ENCODE assay signal across 7 cellular contexts in genomic region chr7:100603697-100604077, GRCh38. TPM values are rescaled to one million over a fixed set of nuclear protein-coding genes. Genes with fewer than 3 reads are reported as not detected.
DNase-seq lines count a peak whose midpoint lies in the region; ATAC-seq and TF ChIP-seq lines count a peak whose summit lies in the region.

No MANE protein-coding gene starts in this region.

- peaks cover 16% of the 10 kb centered on the region for H3K27me3 ChIP-seq in H7 (ENCODE audit: control insufficient read depth, insufficient read depth, low read length)
- no peaks in the 10 kb centered on the region for H3K27me3 ChIP-seq in Panc1 (ENCODE audit: control insufficient read depth, insufficient read depth, low read length)
- no peaks in the 10 kb centered on the region for H3K27me3 ChIP-seq in esophagus (ENCODE audit: control insufficient read depth in 1 of 2, insufficient read depth in 2 of 2, low read length in 2 of 2)
- H3K27me3 ChIP-seq in trophoblast cell (ENCODE audit: insufficient read depth, low read length): no peaks in the 10 kb centered on the region

- H4K91ac ChIP-seq in trophoblast cell (ENCODE audit: low read depth, low read length): peak overlapping the region; percentile 45

- H3K4me3 ChIP-seq in H7 (ENCODE audit: insufficient read depth, low read depth, low read length) (peak overlapping the region; percentile 69), Panc1 (ENCODE audit: low read depth in 2 of 2, low read length in 2 of 2) (peak overlapping the region; percentile 51 to 67), esophagus (ENCODE audit: low read depth in 1 of 2, low read length in 2 of 2) (peak overlapping the region; percentile 39 to 46), trophoblast cell (ENCODE audit: low read depth, low read length) (peak overlapping the region; percentile 57)

- H2AFZ ChIP-seq in trophoblast cell (ENCODE audit: insufficient read depth, low read length, poor library complexity): peak overlapping the region; percentile 24

- H3K79me1 ChIP-seq in trophoblast cell (ENCODE audit: low read length): peaks cover 17% of the 10 kb centered on the region

- ATAC-seq in Panc1 (peak; percentile 8), GM21367 (IDR thresholded peaks at IDR 0.05; ENCODE audit: unreplicated experiment) (no peak)

- H3K27ac ChIP-seq in Panc1 (ENCODE audit: low read length) (peak overlapping the region; percentile 2; the same call in 1 of the 2 replicates), esophagus (ENCODE audit: low read depth in 2 of 2, low read length in 1 of 2) (peak overlapping the region; percentile 65 to 73), trophoblast cell (ENCODE audit: low read depth, low read length) (peak overlapping the region; percentile 31)

- H3K14ac ChIP-seq in trophoblast cell (ENCODE audit: low read length): peak overlapping the region; percentile 5

- peak overlapping the region; percentile 69 for H4K8ac ChIP-seq in trophoblast cell (ENCODE audit: low read depth, low read length)

- H3K79me2 ChIP-seq in trophoblast cell (ENCODE audit: control insufficient read depth, insufficient read depth, low read length, poor library complexity): no peaks in the 10 kb centered on the region

- POLR2A ChIA-PET in Panc1 (lab: Charles Lee): no interaction called here

- 10 to 13% methylated on average over 15 of the region's 15 CpGs for WGBS in esophagus, 2 donors
- no CpG with 5 or more reads among the region's 15 CpGs for WGBS in trophoblast cell (ENCODE audit: extremely low coverage, insufficient coverage, insufficient read length)

- H3K18ac ChIP-seq in trophoblast cell (ENCODE audit: low read length): peak overlapping the region; percentile 28

- H3K4me1 ChIP-seq in Panc1 (ENCODE audit: control insufficient read depth, insufficient read depth, low read length) (peaks cover 8% of the 10 kb centered on the region; the same call in 1 of the 2 replicates), esophagus (ENCODE audit: control insufficient read depth in 2 of 2, insufficient read depth in 2 of 2, low read length in 1 of 2) (no peaks in the 10 kb centered on the region), trophoblast cell (ENCODE audit: control insufficient read depth in 1 of 2, insufficient read depth in 2 of 2, low read length in 2 of 2) (peaks cover 20 to 34% of the 10 kb centered on the region in 2 experiments)

- in situ Hi-C loops in Panc1 (cut with HindIII; ENCODE audit: low pct_unique_long_range_greater_than_20kb, low sequenced_read_pairs): no loop called here

- peak overlapping the region; percentile 65 for H3K4me2 ChIP-seq in trophoblast cell (ENCODE audit: low read length)

- H3K9ac ChIP-seq in trophoblast cell (ENCODE audit: low read length): no peak overlapping the region

- peaks cover 2% of the 10 kb centered on the region for H3K36me3 ChIP-seq in H7 (replicated peaks; ENCODE audit: control insufficient read depth, insufficient read depth, low read length)
- H3K36me3 ChIP-seq in Panc1 (ENCODE audit: control insufficient read depth, insufficient read depth, low read length): no peaks in the 10 kb centered on the region
- no peaks in the 10 kb centered on the region for H3K36me3 ChIP-seq in esophagus (ENCODE audit: control insufficient read depth in 2 of 2, insufficient read depth in 2 of 2, low read length in 1 of 2)
- H3K36me3 ChIP-seq in trophoblast cell (ENCODE audit: control insufficient read depth in 1 of 2, insufficient read depth in 2 of 2, low read length in 2 of 2): peaks cover 2 to 3% of the 10 kb centered on the region in 2 experiments

- DNase-seq in H7: no peak
- DNase-seq in Panc1 (ENCODE audit: low read depth, low spot score): no peak
- DNase-seq in trophoblast cell: peak in 1 of 2 donors; percentile 19
- no peak for DNase-seq in activated effector memory CD4-positive, alpha-beta T cell treated with anti-CD3 and anti-CD28 coated beads, Interleukin-2, amount 50 U/mL, for 16 hours
- DNase-seq in dermis blood vessel endothelial cell: no peak

- H2BK12ac ChIP-seq in trophoblast cell (ENCODE audit: low read length): no peak overlapping the region

- peak overlapping the region; percentile 2 for H2BK120ac ChIP-seq in trophoblast cell (ENCODE audit: insufficient read depth, low read length, poor library complexity)

- H3K4ac ChIP-seq in trophoblast cell (ENCODE audit: low read depth, low read length): peak overlapping the region; percentile 22

- CTCF ChIA-PET in Panc1 (lab: Charles Lee): interaction anchor here (0.5 kb wide), 1 partner anchor 22 kb away, joined by 4 read pairs; no protein-coding TSS in a partner anchor

- intact Hi-C loops in Panc1 (cut with micrococcal nuclease; ENCODE audit: unreplicated experiment): no loop called here

- BruUV-seq in Panc1 (replicated peaks; lab: Mats Ljungman, UMichigan): no TSS peak

- H3K23ac ChIP-seq in trophoblast cell (ENCODE audit: low read length): no peak overlapping the region

- H2BK5ac ChIP-seq in trophoblast cell (ENCODE audit: low read depth, low read length, poor library complexity): no peak overlapping the region

- peak overlapping the region; percentile 33 for H4K12ac ChIP-seq in trophoblast cell (ENCODE audit: low read depth, low read length)

- H2AK5ac ChIP-seq in trophoblast cell (ENCODE audit: low read length): no peak overlapping the region

- H3K9me3 ChIP-seq in Panc1 (ENCODE audit: control insufficient read depth, insufficient read depth, low read depth, low read length): no peaks in the 10 kb centered on the region
- no peaks in the 10 kb centered on the region for H3K9me3 ChIP-seq in esophagus (ENCODE audit: control insufficient read depth in 2 of 2, insufficient read depth in 1 of 2, low read depth in 1 of 2, low read length in 1 of 2)
- H3K9me3 ChIP-seq in trophoblast cell (ENCODE audit: insufficient read depth, low read depth, low read length): no peaks in the 10 kb centered on the region

- no peak for TF ChIP-seq CTCF in Panc1 (IDR thresholded peaks at IDR 0.05)

RNA-seq across cellular contexts. Expression of gene PCOLCE, which starts 1.5 kb away (rescaled TPM):
- total RNA-seq in H7 (2014; rRNA removed; shearing (Covaris generic)): 22.5 and 24.1 TPM in 2 replicates
- 13.8 TPM for total RNA-seq in Panc1 (2021; ENCODE audit: unreplicated experiment)
- 28.9 TPM for polyA plus RNA-seq in Panc1 (2012; ENCODE audit: insufficient read length)
- polyA plus RNA-seq in esophagus: 10 to 100 TPM in 1 of 2 donors, 1 to 10 TPM in 1; 9.9 to 11.0 TPM
- 37.2 and 37.6 TPM in 2 replicates for polyA plus RNA-seq in trophoblast cell (2013)
- total RNA-seq in dermis blood vessel endothelial cell: 0.51 and 0.56 TPM in 2 replicates

RNA-seq across cellular contexts. Expression of gene MOSPD3, which starts 8.7 kb away (rescaled TPM):
- 18.6 and 21.8 TPM in 2 replicates for total RNA-seq in H7 (2014; rRNA removed; shearing (Covaris generic))
- 25.0 TPM for total RNA-seq in Panc1 (2021; ENCODE audit: unreplicated experiment)
- polyA plus RNA-seq in Panc1 (2012; ENCODE audit: insufficient read length): 39.7 TPM
- 10 to 100 TPM; 15.5 to 18.4 TPM for polyA plus RNA-seq in esophagus
- polyA plus RNA-seq in trophoblast cell (2013): 18.6 and 19.0 TPM in 2 replicates
- total RNA-seq in dermis blood vessel endothelial cell: 4.9 and 10.3 TPM in 2 replicates

RNA-seq across cellular contexts. Expression of gene FBXO24, which starts 17.6 kb away (rescaled TPM):
- 0.94 and 1.7 TPM in 2 replicates for total RNA-seq in H7 (2014; rRNA removed; shearing (Covaris generic))
- total RNA-seq in Panc1 (2021; ENCODE audit: unreplicated experiment) (0.59 TPM), dermis blood vessel endothelial cell (0.60 TPM in 1 of 2 replicates, not detected in the other)
- 1.2 TPM for polyA plus RNA-seq in Panc1 (2012; ENCODE audit: insufficient read length)
- under 1 TPM; 0.33 to 0.81 TPM for polyA plus RNA-seq in esophagus
- 0.29 and 0.47 TPM in 2 replicates for polyA plus RNA-seq in trophoblast cell (2013)

RNA-seq across cellular contexts. Expression of gene LRCH4, which starts 17.8 kb away (rescaled TPM):
- total RNA-seq in H7 (2014; rRNA removed; shearing (Covaris generic)): 24.2 and 25.1 TPM in 2 replicates
- 66.4 TPM for total RNA-seq in Panc1 (2021; ENCODE audit: unreplicated experiment)
- 51.5 TPM for polyA plus RNA-seq in Panc1 (2012; ENCODE audit: insufficient read length)
- 10 to 100 TPM; 32.3 to 73.4 TPM for polyA plus RNA-seq in esophagus
- polyA plus RNA-seq in trophoblast cell (2013): 37.0 and 40.0 TPM in 2 replicates
- total RNA-seq in dermis blood vessel endothelial cell: 12.1 and 20.3 TPM in 2 replicates

RNA-seq across cellular contexts. Expression of gene SAP25, which starts 30.0 kb away (rescaled TPM):
- total RNA-seq in H7 (2014; rRNA removed; shearing (Covaris generic)): 1.3 and 2.4 TPM in 2 replicates
- total RNA-seq in Panc1 (2021; ENCODE audit: unreplicated experiment) (3.0 TPM), dermis blood vessel endothelial cell (not detected in 2 replicates)
- not detected for polyA plus RNA-seq in Panc1 (2012; ENCODE audit: insufficient read length)
- 1 to 10 TPM; 1.5 to 3.3 TPM for polyA plus RNA-seq in esophagus
- polyA plus RNA-seq in trophoblast cell (2013): 1.4 and 2.0 TPM in 2 replicates

Comparison
In these comparisons a context has a peak if more than half of its experiments do, and no peak if none do; other contexts are left out.
1. H3K27ac ChIP-seq: peak in every context shown above with its lines; median percentile 69 in esophagus; 31 in trophoblast cell; 2 in Panc1.